ENCODE assay signal across 1 cellular context in the genomic region with DNA sequence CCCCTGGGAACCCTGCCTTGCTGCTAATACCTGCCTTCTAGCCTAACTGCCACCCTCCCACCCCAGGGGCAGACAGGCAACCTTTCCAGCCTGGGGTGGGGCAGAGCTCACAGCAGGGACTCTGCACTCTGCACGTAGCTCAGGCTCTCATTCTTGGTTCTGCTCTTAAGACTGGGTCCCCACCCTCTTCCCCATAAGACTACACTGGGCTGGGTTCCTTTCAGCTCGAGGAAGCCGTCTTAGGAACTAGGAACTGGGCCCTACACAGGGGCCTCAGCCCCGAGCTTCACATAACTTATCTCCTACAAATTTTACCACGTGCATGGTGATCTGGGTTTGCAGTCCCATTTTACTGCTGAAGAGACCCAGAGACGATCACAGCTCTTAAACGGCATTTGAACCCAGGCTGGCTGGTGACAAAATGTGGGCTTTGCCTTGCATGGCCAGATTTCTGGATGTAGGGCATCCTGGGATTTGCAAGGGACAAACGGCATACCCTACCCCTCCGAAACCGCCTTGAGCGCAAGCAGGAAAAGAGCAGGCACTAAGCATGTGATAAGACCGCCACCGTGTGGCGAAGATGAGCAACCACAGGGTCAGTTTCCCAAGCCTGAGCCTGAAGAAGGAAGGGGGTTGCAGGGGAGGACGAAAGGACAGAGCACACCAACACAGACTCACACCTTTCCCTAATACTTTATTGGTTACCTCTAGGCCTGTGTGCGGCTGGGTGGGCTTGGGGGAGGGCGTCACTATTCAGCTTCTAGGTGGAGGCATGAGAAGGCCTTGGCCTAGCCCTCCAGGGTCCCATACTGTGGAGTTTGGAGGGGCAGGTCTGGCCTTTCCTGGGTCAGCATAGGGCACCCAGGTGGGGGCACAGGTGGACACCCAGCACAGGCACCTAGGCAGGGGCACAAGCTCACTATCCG.
TF ChIP-seq lines count a peak whose summit lies in the region.

No MANE protein-coding gene starts in this region.

TF ChIP-seq in Ishikawa, 13 proteins besides CTCF, POLR2A, EP300 and RAD21:
- TF ChIP-seq, protein P1, sequence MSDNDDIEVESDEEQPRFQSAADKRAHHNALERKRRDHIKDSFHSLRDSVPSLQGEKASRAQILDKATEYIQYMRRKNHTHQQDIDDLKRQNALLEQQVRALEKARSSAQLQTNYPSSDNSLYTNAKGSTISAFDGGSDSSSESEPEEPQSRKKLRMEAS (IDR thresholded peaks at IDR 0.05): peak; percentile 41; the same call in 1 of the 2 replicates
- TF ChIP-seq CEBPB (IDR thresholded peaks at IDR 0.05) (no peak), NFIC (IDR thresholded peaks at IDR 0.05) (no peak; the same call in 1 of the 2 replicates), TAF1 (IDR thresholded peaks at IDR 0.05; ENCODE audit: low read depth) (no peak), FOXM1 (IDR thresholded peaks at IDR 0.05; ENCODE audit: borderline replicate concordance, low read depth) (no peak), TEAD4 (IDR thresholded peaks at IDR 0.05) (no peak), TCF12 (IDR thresholded peaks at IDR 0.05; ENCODE audit: low read depth) (peak; percentile 31; the same call in 1 of the 2 replicates), EGR1 (IDR thresholded peaks at IDR 0.05) (no peak)
- TF ChIP-seq, protein P2, sequence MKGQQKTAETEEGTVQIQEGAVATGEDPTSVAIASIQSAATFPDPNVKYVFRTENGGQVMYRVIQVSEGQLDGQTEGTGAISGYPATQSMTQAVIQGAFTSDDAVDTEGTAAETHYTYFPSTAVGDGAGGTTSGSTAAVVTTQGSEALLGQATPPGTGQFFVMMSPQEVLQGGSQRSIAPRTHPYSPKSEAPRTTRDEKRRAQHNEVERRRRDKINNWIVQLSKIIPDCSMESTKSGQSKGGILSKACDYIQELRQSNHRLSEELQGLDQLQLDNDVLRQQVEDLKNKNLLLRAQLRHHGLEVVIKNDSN (IDR thresholded peaks at IDR 0.05): no peak
